17 cellular contexts compared by ENCODE assay signal in the genomic region with DNA sequence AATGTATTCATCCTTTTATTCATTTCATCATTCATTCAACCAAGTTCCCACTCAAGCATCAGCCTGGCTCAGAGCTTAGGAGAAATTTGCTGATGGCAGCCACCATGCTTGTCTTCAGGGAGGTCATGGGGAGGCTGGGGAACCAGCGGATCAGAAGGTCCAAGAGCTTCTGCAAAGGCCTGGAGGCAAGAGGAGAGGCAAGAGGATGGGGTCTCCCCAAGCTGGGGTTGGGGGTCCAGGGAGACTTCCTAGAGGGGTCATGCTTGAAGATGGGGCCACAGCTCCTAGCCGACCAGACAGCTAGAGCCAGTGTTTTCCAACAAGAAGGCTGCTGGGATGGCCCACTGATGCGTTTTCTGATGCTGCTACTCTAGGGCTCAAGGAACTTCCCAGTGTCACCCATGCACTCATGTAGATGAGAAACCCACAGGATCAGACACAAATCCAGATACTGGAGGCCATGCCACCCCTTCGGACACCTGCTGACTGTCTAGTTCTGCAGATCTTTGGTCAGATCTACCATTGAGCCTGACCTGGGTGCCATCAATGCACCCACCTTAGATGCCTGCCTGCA.
A peak's percentile ranks its signal among the peaks of the same experiment; 100 is the strongest.
DNase-seq lines count a peak whose midpoint lies in the region; ATAC-seq and TF ChIP-seq lines count a peak whose summit lies in the region.
"Had no signal": no experiment of that assay in that cellular context is flagged by ENCODE, and none has a peak within 500 bp of the region (broad histone marks: within the 10 kb centered on the region; RNA-seq: fewer than 3 reads in every experiment).

No MANE protein-coding gene starts in this region.

- H3K4me3 Mint-ChIP-seq in osteocyte (ENCODE audit: unreplicated experiment) (no peak overlapping the region), T-helper 17 cell (no peak overlapping the region)
- H3K4me3 Mint-ChIP-seq in activated CD8-positive, alpha-beta T cell treated with anti-CD3 and anti-CD28 coated beads for 36 hours, result no peak overlapping the region
- H3K4me3 Mint-ChIP-seq: CD14-positive monocyte; CD4-positive, alpha-beta memory T cell; H9 had no signal

- no peak for ATAC-seq in T-helper 17 cell
- ATAC-seq in activated CD8-positive, alpha-beta T cell treated with anti-CD3 and anti-CD28 coated beads for 36 hours, result no peak
- ATAC-seq: GM12878, HepG2 had no signal

- H3K4me1 Mint-ChIP-seq in osteocyte (ENCODE audit: unreplicated experiment) (no peaks in the 10 kb centered on the region), T-helper 17 cell (no peaks in the 10 kb centered on the region)
- peaks cover 2% of the 10 kb centered on the region for H3K4me1 Mint-ChIP-seq in activated CD8-positive, alpha-beta T cell treated with anti-CD3 and anti-CD28 coated beads for 36 hours (ENCODE audit: low read depth)
- H3K4me1 Mint-ChIP-seq: CD14-positive monocyte had no signal

- DNase-seq in activated effector memory CD4-positive, alpha-beta T cell treated with anti-CD3 and anti-CD28 coated beads, Interleukin-2, amount 50 U/mL, for 16 hours, result peak; percentile 34
- DNase-seq in activated effector memory CD4-positive, alpha-beta T cell treated with Interleukin-2 at 50 U/mL for 16 hours, result no peak
- DNase-seq in islet precursor cell, result peak; percentile 18
- peak; percentile 77 for DNase-seq in osteocyte (ENCODE audit: extremely low spot score, unreplicated experiment)
- no peak for DNase-seq in T-helper 17 cell
- no peak for DNase-seq in mucosa of gallbladder (ENCODE audit: low spot score)
- DNase-seq in activated CD8-positive, alpha-beta T cell treated with anti-CD3 and anti-CD28 coated beads for 36 hours, result no peak
- DNase-seq: 8988T; Calu3; CD4-positive, alpha-beta memory T cell; DND-41; EL; H9 had no signal

- H3K36me3 Mint-ChIP-seq in osteocyte (ENCODE audit: unreplicated experiment), result no peaks in the 10 kb centered on the region
- no peaks in the 10 kb centered on the region for H3K36me3 Mint-ChIP-seq in T-helper 17 cell (ENCODE audit: low read depth)
- H3K36me3 Mint-ChIP-seq in activated CD8-positive, alpha-beta T cell treated with anti-CD3 and anti-CD28 coated beads for 36 hours (ENCODE audit: low read depth), result no peaks in the 10 kb centered on the region
- H3K36me3 Mint-ChIP-seq: CD14-positive monocyte; CD4-positive, alpha-beta memory T cell had no signal

- no peak for TF ChIP-seq CTCF in osteocyte (IDR thresholded peaks at IDR 0.05)
- TF ChIP-seq CTCF in activated CD8-positive, alpha-beta T cell treated with anti-CD3 and anti-CD28 coated beads for 36 hours (IDR thresholded peaks at IDR 0.05), result no peak

- POLR2A ChIA-PET in activated CD8-positive, alpha-beta T cell treated with anti-CD3 and anti-CD28 coated beads for 36 hours (lab: Charles Lee), result no interaction called here

- no peaks in the 10 kb centered on the region for H3K9me3 ChIP-seq in T-helper 17 cell (ENCODE audit: control insufficient read depth, low read length, poor library complexity, severe bottlenecking)
- H3K9me3 ChIP-seq: BLaER1 had no signal

- peaks cover 28% of the 10 kb centered on the region for H3K9me3 Mint-ChIP-seq in osteocyte (ENCODE audit: unreplicated experiment)
- H3K9me3 Mint-ChIP-seq in activated CD8-positive, alpha-beta T cell treated with anti-CD3 and anti-CD28 coated beads for 36 hours, result no peaks in the 10 kb centered on the region

- intact Hi-C loops in activated CD8-positive, alpha-beta T cell treated with anti-CD3 and anti-CD28 coated beads for 36 hours (cut with micrococcal nuclease), result no loop called here

- H3K27me3 Mint-ChIP-seq in osteocyte (ENCODE audit: unreplicated experiment) (no peaks in the 10 kb centered on the region), T-helper 17 cell (peaks cover 7% of the 10 kb centered on the region)
- H3K27me3 Mint-ChIP-seq in activated CD8-positive, alpha-beta T cell treated with anti-CD3 and anti-CD28 coated beads for 36 hours, result peaks cover 5% of the 10 kb centered on the region

- H3K27ac Mint-ChIP-seq in osteocyte (ENCODE audit: unreplicated experiment) (no peak overlapping the region), T-helper 17 cell (no peak overlapping the region)
- H3K27ac Mint-ChIP-seq in activated CD8-positive, alpha-beta T cell treated with anti-CD3 and anti-CD28 coated beads for 36 hours, result no peak overlapping the region
- H3K27ac Mint-ChIP-seq: CD14-positive monocyte; CD4-positive, alpha-beta memory T cell; H9 had no signal

- CTCF ChIA-PET in activated CD8-positive, alpha-beta T cell treated with anti-CD3 and anti-CD28 coated beads for 36 hours (lab: Charles Lee), result no interaction called here

Comparison
In these comparisons a context has a peak if more than half of its experiments do, and no peak if none do; other contexts are left out.
1. DNase-seq: peak in activated effector memory CD4-positive, alpha-beta T cell treated with anti-CD3 and anti-CD28 coated beads, Interleukin-2, amount 50 U/mL, for 16 hours (single experiment), islet precursor cell (single experiment) and osteocyte (single experiment); none in activated effector memory CD4-positive, alpha-beta T cell treated with Interleukin-2 at 50 U/mL for 16 hours (single experiment), T-helper 17 cell (0 of 3), mucosa of gallbladder (single experiment) and activated CD8-positive, alpha-beta T cell treated with anti-CD3 and anti-CD28 coated beads for 36 hours (single experiment).